In genomic region chr20:56974499-56975250, GRCh38 we compare ENCODE assay signal across 9 cellular contexts.
DNase-seq lines count a peak whose midpoint lies in the region; ATAC-seq, FAIRE-seq and TF ChIP-seq lines count a peak whose summit lies in the region.
"Had no signal": no experiment of that assay in that cellular context is flagged by ENCODE, and none has a peak within 500 bp of the region (broad histone marks: within the 10 kb centered on the region; RNA-seq: fewer than 3 reads in every experiment).

No MANE protein-coding gene starts in this region.

- peaks cover 55% of the 10 kb centered on the region for H3K27me3 Mint-ChIP-seq in activated naive CD4-positive, alpha-beta T cell treated with anti-CD3 and anti-CD28 coated beads, Interleukin-2, amount 10 ng/mL, durations not matched to agents 7 days and 5 days

- no peak overlapping the region for H3K4me3 Mint-ChIP-seq in activated naive CD4-positive, alpha-beta T cell treated with anti-CD3 and anti-CD28 coated beads, Interleukin-2, amount 10 ng/mL, durations not matched to agents 7 days and 5 days

- no peak overlapping the region for H3K4me2 ChIP-seq in HepG2 (ENCODE audit: low read depth, low read length)

- WGBS in HepG2 (ENCODE audit: low lambda C conversion rate): 11% methylated on average over 21 of the region's 21 CpGs

- BruUV-seq in HepG2 (replicated peaks; lab: Mats Ljungman, UMichigan): no TSS peak

- intact Hi-C loops in HepG2 (cut with micrococcal nuclease; ENCODE audit: unreplicated experiment): loop anchor here (1.0 kb wide), 1 partner anchor 424 kb away; no protein-coding TSS in a partner anchor

- peak; percentile 59 for DNase-seq in activated naive CD4-positive, alpha-beta T cell treated with anti-CD3 and anti-CD28 coated beads, Interleukin-2, amount 10 ng/mL, durations not matched to agents 7 days and 5 days
- no peak for DNase-seq in activated naive CD4-positive, alpha-beta T cell (lab: John Stamatoyannopoulos, UW)
- DNase-seq in NCI-H226: peak; percentile 20
- DNase-seq in brain pericyte (ENCODE audit: low read depth, low spot score): peak; percentile 47
- DNase-seq in HepG2 (ENCODE audit: low spot score): peak; percentile 48
- no peak for DNase-seq in activated effector memory CD4-positive, alpha-beta T cell treated with anti-CD3 and anti-CD28 coated beads, Interleukin-2, amount 50 U/mL, for 16 hours
- DNase-seq in cortex of kidney (lab: John Stamatoyannopoulos, UW): no peak
- DNase-seq in T1000 (lab: John Stamatoyannopoulos, UW): no peak

- no peaks in the 10 kb centered on the region for H3K79me2 ChIP-seq in HepG2 (ENCODE audit: insufficient read depth, low read length)

- in situ Hi-C loops in HepG2 (cut with HindIII; ENCODE audit: extremely low pct_ligation_motif_present, low pct_unique_long_range_greater_than_20kb): no loop called here

- H3K9ac ChIP-seq in HepG2 (ENCODE audit: insufficient read depth, low read depth, low read length): no peak overlapping the region

- peak; percentile 60; the same call in 1 of the 2 replicates for TF ChIP-seq RAD21 in HepG2 (CRISPR knock-in tag; IDR thresholded peaks at IDR 0.05)

- CTCF ChIA-PET in activated naive CD4-positive, alpha-beta T cell treated with anti-CD3 and anti-CD28 coated beads, Interleukin-2, amount 10 ng/mL, durations not matched to agents 7 days and 5 days (lab: Charles Lee): interaction anchor here (1.5 to 2.7 kb wide), 3 partner anchors 11 to 425 kb away, joined by 3 to 15 read pairs (median 6); no protein-coding TSS in a partner anchor
- CTCF ChIA-PET in HepG2 (lab: Yijun Ruan, JAX; ENCODE audit: low intra/inter-chr PET ratio, low total read pairs): interaction anchor here (1.2 to 1.3 kb wide), 2 partner anchors 131 to 424 kb away, joined by 3 to 4 read pairs; no protein-coding TSS in a partner anchor

- no peak for TF ChIP-seq POLR2A in HepG2 (IDR thresholded peaks at IDR 0.05; ENCODE audit: insufficient read depth in 1 of 2, low read depth in 2 of 2, low read length in 2 of 2)

- no peaks in the 10 kb centered on the region for H3K4me1 ChIP-seq in HepG2 (ENCODE audit: insufficient read depth, low read length)
- H3K4me1 ChIP-seq: upper lobe of left lung had no signal

- H3K36me3 ChIP-seq in HepG2 (replicated peaks in 1 of 2; ENCODE audit: control insufficient read depth in 1 of 2, insufficient read depth in 2 of 2, low read length in 2 of 2): no peaks in the 10 kb centered on the region
- H3K36me3 ChIP-seq: upper lobe of left lung had no signal

- H3K27ac Mint-ChIP-seq in activated naive CD4-positive, alpha-beta T cell treated with anti-CD3 and anti-CD28 coated beads, Interleukin-2, amount 10 ng/mL, durations not matched to agents 7 days and 5 days: no peak overlapping the region

- H3K27ac ChIP-seq in HepG2 (ENCODE audit: extremely low read length, insufficient read depth, low read length): no peak overlapping the region
- H3K27ac ChIP-seq: upper lobe of left lung had no signal

- no peaks in the 10 kb centered on the region for H3K9me3 ChIP-seq in HepG2 (ENCODE audit: low read length)
- H3K9me3 ChIP-seq: upper lobe of left lung had no signal

- H3K27me3 ChIP-seq in HepG2 (ENCODE audit: control insufficient read depth in 1 of 2, insufficient read depth in 2 of 2, low read length in 2 of 2): peaks cover 2 to 42% of the 10 kb centered on the region in 2 experiments; a peak in 3 of 5 replicates

- H2AFZ ChIP-seq in HepG2 (ENCODE audit: low read length): no peak overlapping the region

- H4K20me1 ChIP-seq in HepG2 (ENCODE audit: insufficient read depth, low read length): no peaks in the 10 kb centered on the region

- TF ChIP-seq CTCF in HepG2 (CRISPR knock-in tag; IDR thresholded peaks at IDR 0.05): peak; percentile 82

- no peaks in the 10 kb centered on the region for H3K9me3 Mint-ChIP-seq in activated naive CD4-positive, alpha-beta T cell treated with anti-CD3 and anti-CD28 coated beads, Interleukin-2, amount 10 ng/mL, durations not matched to agents 7 days and 5 days

- peak; percentile 66 for FAIRE-seq in HepG2 (lab: Jason Lieb, UNC)

- no peak overlapping the region for H3K4me3 ChIP-seq in HepG2 (replicated peaks in 1 of 3; ENCODE audit: insufficient read depth in 1 of 3, low read depth in 2 of 3, low read length in 3 of 3)
- H3K4me3 ChIP-seq: upper lobe of left lung had no signal

- TF ChIP-seq EP300 in HepG2 (IDR thresholded peaks at IDR 0.05; ENCODE audit: low read depth in 2 of 2, low read length in 2 of 2) (no peak), HepG2 (CRISPR knock-in tag; IDR thresholded peaks at IDR 0.05; ENCODE audit: borderline replicate concordance) (no peak)

- H3K4me1 Mint-ChIP-seq in activated naive CD4-positive, alpha-beta T cell treated with anti-CD3 and anti-CD28 coated beads, Interleukin-2, amount 10 ng/mL, durations not matched to agents 7 days and 5 days: no peaks in the 10 kb centered on the region

- POLR2A ChIA-PET in HepG2 (lab: Yijun Ruan, JAX): no interaction called here

- no peaks in the 10 kb centered on the region for H3K36me3 Mint-ChIP-seq in activated naive CD4-positive, alpha-beta T cell treated with anti-CD3 and anti-CD28 coated beads, Interleukin-2, amount 10 ng/mL, durations not matched to agents 7 days and 5 days

- ATAC-seq in HepG2: peak; percentile 73

TF ChIP-seq in HepG2, 621 proteins besides CTCF, POLR2A, EP300 and RAD21 (continues in another document):
- TF ChIP-seq, protein P1, sequence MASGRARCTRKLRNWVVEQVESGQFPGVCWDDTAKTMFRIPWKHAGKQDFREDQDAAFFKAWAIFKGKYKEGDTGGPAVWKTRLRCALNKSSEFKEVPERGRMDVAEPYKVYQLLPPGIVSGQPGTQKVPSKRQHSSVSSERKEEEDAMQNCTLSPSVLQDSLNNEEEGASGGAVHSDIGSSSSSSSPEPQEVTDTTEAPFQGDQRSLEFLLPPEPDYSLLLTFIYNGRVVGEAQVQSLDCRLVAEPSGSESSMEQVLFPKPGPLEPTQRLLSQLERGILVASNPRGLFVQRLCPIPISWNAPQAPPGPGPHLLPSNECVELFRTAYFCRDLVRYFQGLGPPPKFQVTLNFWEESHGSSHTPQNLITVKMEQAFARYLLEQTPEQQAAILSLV (CRISPR knock-in tag; IDR thresholded peaks at IDR 0.05; ENCODE audit: borderline replicate concordance): no peak
- TF ChIP-seq SP140L (CRISPR knock-in tag; IDR thresholded peaks at IDR 0.05; ENCODE audit: borderline replicate concordance): no peak
- no peak for TF ChIP-seq ZBTB7A (CRISPR knock-in tag; IDR thresholded peaks at IDR 0.05)
- TF ChIP-seq XRCC5 (optimal IDR thresholded peaks at IDR 0.05; ENCODE audit: low read length): no peak
- no peak for TF ChIP-seq ZNF878 (CRISPR knock-in tag; IDR thresholded peaks at IDR 0.05)
- no peak for TF ChIP-seq EEA1 (CRISPR knock-in tag; IDR thresholded peaks at IDR 0.05; ENCODE audit: borderline replicate concordance)
- TF ChIP-seq GLI4 (CRISPR knock-in tag; IDR thresholded peaks at IDR 0.05; ENCODE audit: borderline replicate concordance): no peak
- TF ChIP-seq ZNF749 (CRISPR knock-in tag; IDR thresholded peaks at IDR 0.05; ENCODE audit: borderline replicate concordance): no peak
- peak; percentile 78 for TF ChIP-seq STAG1 (CRISPR knock-in tag; IDR thresholded peaks at IDR 0.05)
- no peak for TF ChIP-seq ZNF772 (CRISPR knock-in tag; IDR thresholded peaks at IDR 0.05)
- TF ChIP-seq ZBTB38 (CRISPR knock-in tag; IDR thresholded peaks at IDR 0.05): no peak
- TF ChIP-seq CENPT (CRISPR knock-in tag; IDR thresholded peaks at IDR 0.05; ENCODE audit: low read depth): no peak
- no peak for TF ChIP-seq PHF8 (CRISPR knock-in tag; IDR thresholded peaks at IDR 0.05)
- TF ChIP-seq SMC3 (IDR thresholded peaks at IDR 0.05; ENCODE audit: low read length): peak; percentile 73
- 0 out of 2 replicates have a peak, but pooled peaks have one; percentile 34 for TF ChIP-seq HIVEP1 (CRISPR knock-in tag; IDR thresholded peaks at IDR 0.05)
- no peak for TF ChIP-seq ARID2 (CRISPR knock-in tag; IDR thresholded peaks at IDR 0.05; ENCODE audit: borderline replicate concordance)
- TF ChIP-seq ETV5 (CRISPR knock-in tag; IDR thresholded peaks at IDR 0.05; ENCODE audit: borderline replicate concordance): no peak
- TF ChIP-seq ISX (CRISPR knock-in tag; conservative IDR thresholded peaks at IDR 0.05): no peak
- no peak for TF ChIP-seq ZNF570 (CRISPR knock-in tag; IDR thresholded peaks at IDR 0.05; ENCODE audit: borderline replicate concordance)
- 0 out of 2 replicates have a peak, but pooled peaks have one; percentile 23 for TF ChIP-seq ZNF605 (CRISPR knock-in tag; IDR thresholded peaks at IDR 0.05)
- TF ChIP-seq, protein P2, sequence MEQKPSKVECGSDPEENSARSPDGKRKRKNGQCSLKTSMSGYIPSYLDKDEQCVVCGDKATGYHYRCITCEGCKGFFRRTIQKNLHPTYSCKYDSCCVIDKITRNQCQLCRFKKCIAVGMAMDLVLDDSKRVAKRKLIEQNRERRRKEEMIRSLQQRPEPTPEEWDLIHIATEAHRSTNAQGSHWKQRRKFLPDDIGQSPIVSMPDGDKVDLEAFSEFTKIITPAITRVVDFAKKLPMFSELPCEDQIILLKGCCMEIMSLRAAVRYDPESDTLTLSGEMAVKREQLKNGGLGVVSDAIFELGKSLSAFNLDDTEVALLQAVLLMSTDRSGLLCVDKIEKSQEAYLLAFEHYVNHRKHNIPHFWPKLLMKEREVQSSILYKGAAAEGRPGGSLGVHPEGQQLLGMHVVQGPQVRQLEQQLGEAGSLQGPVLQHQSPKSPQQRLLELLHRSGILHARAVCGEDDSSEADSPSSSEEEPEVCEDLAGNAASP (CRISPR knock-in tag; IDR thresholded peaks at IDR 0.05; ENCODE audit: borderline replicate concordance): 0 out of 2 replicates have a peak, but pooled peaks have one; percentile 15
- no peak for TF ChIP-seq TFAP4 (IDR thresholded peaks at IDR 0.05; ENCODE audit: borderline replicate concordance, low read depth)

Comparison
In these comparisons a context has a peak if more than half of its experiments do, and no peak if none do; other contexts are left out.
1. DNase-seq: peak in activated naive CD4-positive, alpha-beta T cell treated with anti-CD3 and anti-CD28 coated beads, Interleukin-2, amount 10 ng/mL, durations not matched to agents 7 days and 5 days (single experiment), NCI-H226 (single experiment), brain pericyte (single experiment) and HepG2 (single experiment); none in activated naive CD4-positive, alpha-beta T cell (0 of 4), activated effector memory CD4-positive, alpha-beta T cell treated with anti-CD3 and anti-CD28 coated beads, Interleukin-2, amount 50 U/mL, for 16 hours (single experiment), cortex of kidney (single experiment) and T1000 (single experiment).